8 cellular contexts compared by ENCODE assay signal in genomic region chr3:190883973-190884832, GRCh38. TPM values are rescaled to one million over a fixed set of nuclear protein-coding genes. Genes with fewer than 3 reads are reported as not detected.
DNase-seq lines count a peak whose midpoint lies in the region; ATAC-seq, FAIRE-seq and TF ChIP-seq lines count a peak whose summit lies in the region.

No MANE protein-coding gene starts in this region.

- H2BK5ac ChIP-seq in mesendoderm (ENCODE audit: low read length): no peak overlapping the region

- peak in 1 of 3 donors; percentile 43 for ATAC-seq in natural killer cell
- no peak for ATAC-seq in natural killer cell treated with Interleukin-12 subunit alpha and Interleukin-12 subunit beta and Interleukin-15 and Interleukin-18, amount 100 ng/mL, for 72 hours
- ATAC-seq in stimulated activated effector memory CD8-positive, alpha-beta T cell treated with anti-CD3 and anti-CD28 coated beads, Interleukin-12 subunit alpha, Interleukin-12 subunit beta, amount 100 ng/mL, for 72 hours: no peak

- H3K36me3 ChIP-seq in Peyer's patch: no peaks in the 10 kb centered on the region
- H3K36me3 ChIP-seq in mesendoderm (ENCODE audit: control insufficient read depth, insufficient read depth, low read length): no peaks in the 10 kb centered on the region

- TF ChIP-seq POLR2A in H54 (IDR thresholded peaks at IDR 0.05; ENCODE audit: low read depth, low read length): no peak
- TF ChIP-seq POLR2A in Peyer's patch (IDR thresholded peaks at IDR 0.05): no peak

- H3K4me1 ChIP-seq in Peyer's patch (no peaks in the 10 kb centered on the region), mesendoderm (ENCODE audit: control insufficient read depth, low read depth, low read length) (no peaks in the 10 kb centered on the region)

- H3K56ac ChIP-seq in mesendoderm (ENCODE audit: low read length): no peak overlapping the region

- no peak overlapping the region for H2BK15ac ChIP-seq in mesendoderm (replicated peaks; ENCODE audit: low read depth)

- H2BK120ac ChIP-seq in mesendoderm (ENCODE audit: low read depth, low read length): no peak overlapping the region

- H3K4me3 Mint-ChIP-seq in natural killer cell: no peak overlapping the region
- H3K4me3 Mint-ChIP-seq in natural killer cell treated with Interleukin-12 subunit alpha and Interleukin-12 subunit beta and Interleukin-15 and Interleukin-18, amount 100 ng/mL, for 72 hours: no peak overlapping the region
- no peak overlapping the region for H3K4me3 Mint-ChIP-seq in stimulated activated effector memory CD8-positive, alpha-beta T cell treated with anti-CD3 and anti-CD28 coated beads, Interleukin-12 subunit alpha, Interleukin-12 subunit beta, amount 100 ng/mL, for 72 hours

- no peaks in the 10 kb centered on the region for H3K79me1 ChIP-seq in mesendoderm (ENCODE audit: low read length)

- peaks cover 0 to 2% of the 10 kb centered on the region in 2 donors for H3K9me3 Mint-ChIP-seq in natural killer cell
- H3K9me3 Mint-ChIP-seq in natural killer cell treated with Interleukin-12 subunit alpha and Interleukin-12 subunit beta and Interleukin-15 and Interleukin-18, amount 100 ng/mL, for 72 hours: no peaks in the 10 kb centered on the region
- H3K9me3 Mint-ChIP-seq in stimulated activated effector memory CD8-positive, alpha-beta T cell treated with anti-CD3 and anti-CD28 coated beads, Interleukin-12 subunit alpha, Interleukin-12 subunit beta, amount 100 ng/mL, for 72 hours: peaks cover 3% of the 10 kb centered on the region

- 100% methylated on average over 1 of the region's 7 CpGs for WGBS in mesendoderm (ENCODE audit: extremely low coverage, insufficient coverage, low lambda C conversion rate)

- no peak overlapping the region for H3K4ac ChIP-seq in mesendoderm (ENCODE audit: low read depth, low read length)

- H3K4me3 ChIP-seq in Peyer's patch: no peak overlapping the region
- H3K4me3 ChIP-seq in mesendoderm (ENCODE audit: low read length): no peak overlapping the region

- no peak overlapping the region for H3K9ac ChIP-seq in mesendoderm (ENCODE audit: low read length)

- no peak overlapping the region for H3K23ac ChIP-seq in mesendoderm (ENCODE audit: low read length)

- DNase-seq in natural killer cell (no peak), H54 (ENCODE audit: insufficient read length, low spot score) (peak; percentile 9), Kasumi-1 (lab: John Stamatoyannopoulos, UW) (peak; percentile 70 to 76), Peyer's patch (peak in 1 of 3 donors; percentile 66), dermis blood vessel endothelial cell (peak; percentile 76), mesendoderm (peak; percentile 65)
- no peak for DNase-seq in natural killer cell treated with Interleukin-12 subunit alpha and Interleukin-12 subunit beta and Interleukin-15 and Interleukin-18, amount 100 ng/mL, for 72 hours (ENCODE audit: low spot score)
- no peak for DNase-seq in stimulated activated effector memory CD8-positive, alpha-beta T cell treated with anti-CD3 and anti-CD28 coated beads, Interleukin-12 subunit alpha, Interleukin-12 subunit beta, amount 100 ng/mL, for 72 hours (ENCODE audit: low spot score in 2 of 2)

- no peaks in the 10 kb centered on the region for H3K9me3 ChIP-seq in Peyer's patch

- peak; percentile 61 for TF ChIP-seq CTCF in natural killer cell (IDR thresholded peaks at IDR 0.05)
- TF ChIP-seq CTCF in Peyer's patch (IDR thresholded peaks at IDR 0.05): peak; percentile 15 to 70 (median 58)

- H3K27ac Mint-ChIP-seq in natural killer cell: no peak overlapping the region
- H3K27ac Mint-ChIP-seq in natural killer cell treated with Interleukin-12 subunit alpha and Interleukin-12 subunit beta and Interleukin-15 and Interleukin-18, amount 100 ng/mL, for 72 hours: no peak overlapping the region
- H3K27ac Mint-ChIP-seq in stimulated activated effector memory CD8-positive, alpha-beta T cell treated with anti-CD3 and anti-CD28 coated beads, Interleukin-12 subunit alpha, Interleukin-12 subunit beta, amount 100 ng/mL, for 72 hours: no peak overlapping the region

- H2AK5ac ChIP-seq in mesendoderm (ENCODE audit: low read length): no peak overlapping the region

- no peaks in the 10 kb centered on the region for H3K27me3 ChIP-seq in Peyer's patch
- H3K27me3 ChIP-seq in mesendoderm (ENCODE audit: insufficient read depth, low read length, poor library complexity): no peaks in the 10 kb centered on the region

- intact Hi-C loops in natural killer cell (cut with micrococcal nuclease): loop anchor here (5.0 kb wide), 1 partner anchor 168 kb away; no protein-coding TSS in a partner anchor

- no peak overlapping the region for H3K18ac ChIP-seq in mesendoderm (ENCODE audit: low read length)

- H4K8ac ChIP-seq in mesendoderm (ENCODE audit: low read depth, low read length): no peak overlapping the region

- H4K5ac ChIP-seq in mesendoderm (ENCODE audit: low read length): no peak overlapping the region

- no peaks in the 10 kb centered on the region for H3K79me2 ChIP-seq in mesendoderm (ENCODE audit: control insufficient read depth, insufficient read depth, low read length)

- no peak overlapping the region for H3K4me2 ChIP-seq in mesendoderm (ENCODE audit: low read length)

- no peaks in the 10 kb centered on the region for H3K4me1 Mint-ChIP-seq in natural killer cell
- H3K4me1 Mint-ChIP-seq in natural killer cell treated with Interleukin-12 subunit alpha and Interleukin-12 subunit beta and Interleukin-15 and Interleukin-18, amount 100 ng/mL, for 72 hours (ENCODE audit: low read depth in 2 of 2): no peaks in the 10 kb centered on the region
- H3K4me1 Mint-ChIP-seq in stimulated activated effector memory CD8-positive, alpha-beta T cell treated with anti-CD3 and anti-CD28 coated beads, Interleukin-12 subunit alpha, Interleukin-12 subunit beta, amount 100 ng/mL, for 72 hours: no peaks in the 10 kb centered on the region

- peak; percentile 98 for FAIRE-seq in H54 (lab: Jason Lieb, UNC)

- H3K27me3 Mint-ChIP-seq in natural killer cell (ENCODE audit: low read depth in 2 of 2): no peaks in the 10 kb centered on the region
- no peaks in the 10 kb centered on the region for H3K27me3 Mint-ChIP-seq in natural killer cell treated with Interleukin-12 subunit alpha and Interleukin-12 subunit beta and Interleukin-15 and Interleukin-18, amount 100 ng/mL, for 72 hours

- H3K27ac ChIP-seq in Peyer's patch (no peak overlapping the region), mesendoderm (ENCODE audit: low read depth, low read length) (no peak overlapping the region)

- H3K36me3 Mint-ChIP-seq in natural killer cell: no peaks in the 10 kb centered on the region
- no peaks in the 10 kb centered on the region for H3K36me3 Mint-ChIP-seq in natural killer cell treated with Interleukin-12 subunit alpha and Interleukin-12 subunit beta and Interleukin-15 and Interleukin-18, amount 100 ng/mL, for 72 hours
- H3K36me3 Mint-ChIP-seq in stimulated activated effector memory CD8-positive, alpha-beta T cell treated with anti-CD3 and anti-CD28 coated beads, Interleukin-12 subunit alpha, Interleukin-12 subunit beta, amount 100 ng/mL, for 72 hours: no peaks in the 10 kb centered on the region

RNA-seq across cellular contexts. Expression of gene GMNC, which starts 21.7 kb away (rescaled TPM):
- total RNA-seq in natural killer cell (not detected), Peyer's patch (not detected), dermis blood vessel endothelial cell (not detected in 2 replicates)
- not detected for total RNA-seq in natural killer cell treated with Interleukin-12 subunit alpha and Interleukin-12 subunit beta and Interleukin-15 and Interleukin-18, amount 100 ng/mL, for 72 hours
- polyA plus RNA-seq in mesendoderm (2013, experiment 1 of 2): 0.04 TPM
- 0.10 TPM for polyA plus RNA-seq in mesendoderm (2013, experiment 2 of 2)

Comparison
In these comparisons a context has a peak if more than half of its experiments do, and no peak if none do; other contexts are left out.
1. DNase-seq: peak in H54 (single experiment), Kasumi-1 (2 of 2), dermis blood vessel endothelial cell (single experiment) and mesendoderm (single experiment); none in natural killer cell (single experiment), natural killer cell treated with Interleukin-12 subunit alpha and Interleukin-12 subunit beta and Interleukin-15 and Interleukin-18, amount 100 ng/mL, for 72 hours (single experiment) and stimulated activated effector memory CD8-positive, alpha-beta T cell treated with anti-CD3 and anti-CD28 coated beads, Interleukin-12 subunit alpha, Interleukin-12 subunit beta, amount 100 ng/mL, for 72 hours (0 of 2).